ENCODE assay signal across 1 cellular context in genomic region chr12:93825501-93825888, GRCh38.
TF ChIP-seq lines count a peak whose summit lies in the region.

No MANE protein-coding gene starts in this region.

TF ChIP-seq in HepG2, 621 proteins besides CTCF, POLR2A, EP300 and RAD21 (continued from another document):
- TF ChIP-seq ZBTB46 (CRISPR knock-in tag; IDR thresholded peaks at IDR 0.05; ENCODE audit: borderline replicate concordance) (no peak), IKZF1 (IDR thresholded peaks at IDR 0.05) (no peak), BCL6 (CRISPR knock-in tag; IDR thresholded peaks at IDR 0.05) (no peak), IKZF4 (CRISPR knock-in tag; IDR thresholded peaks at IDR 0.05; ENCODE audit: borderline replicate concordance, low read depth, not compliant biosample characterization) (no peak), ZNF124 (CRISPR knock-in tag; IDR thresholded peaks at IDR 0.05) (no peak), ZNF121 (CRISPR knock-in tag; IDR thresholded peaks at IDR 0.05) (no peak), ZNF749 (CRISPR knock-in tag; IDR thresholded peaks at IDR 0.05; ENCODE audit: borderline replicate concordance) (no peak), ETV5 (CRISPR knock-in tag; IDR thresholded peaks at IDR 0.05; ENCODE audit: borderline replicate concordance) (no peak), PHF5A (CRISPR knock-in tag; IDR thresholded peaks at IDR 0.05; ENCODE audit: low read depth, unreplicated experiment) (no peak), HMG20A (CRISPR knock-in tag; IDR thresholded peaks at IDR 0.05; ENCODE audit: borderline replicate concordance) (no peak), ZNF160 (CRISPR knock-in tag; IDR thresholded peaks at IDR 0.05) (no peak), HNRNPL (IDR thresholded peaks at IDR 0.05; ENCODE audit: low read depth, low read length) (no peak), ZNF12 (CRISPR knock-in tag; IDR thresholded peaks at IDR 0.05) (no peak), PRDM10 (CRISPR knock-in tag; IDR thresholded peaks at IDR 0.05; ENCODE audit: low read depth) (no peak), ZNF747 (CRISPR knock-in tag; IDR thresholded peaks at IDR 0.05; ENCODE audit: borderline replicate concordance) (no peak), POLR2AphosphoS2 (IDR thresholded peaks at IDR 0.05; ENCODE audit: low read depth, low read length) (no peak), LCORL (IDR thresholded peaks at IDR 0.05) (no peak), LCORL (CRISPR knock-in tag; IDR thresholded peaks at IDR 0.05) (no peak)
